17 cellular contexts compared by ENCODE assay signal in the genomic region with DNA sequence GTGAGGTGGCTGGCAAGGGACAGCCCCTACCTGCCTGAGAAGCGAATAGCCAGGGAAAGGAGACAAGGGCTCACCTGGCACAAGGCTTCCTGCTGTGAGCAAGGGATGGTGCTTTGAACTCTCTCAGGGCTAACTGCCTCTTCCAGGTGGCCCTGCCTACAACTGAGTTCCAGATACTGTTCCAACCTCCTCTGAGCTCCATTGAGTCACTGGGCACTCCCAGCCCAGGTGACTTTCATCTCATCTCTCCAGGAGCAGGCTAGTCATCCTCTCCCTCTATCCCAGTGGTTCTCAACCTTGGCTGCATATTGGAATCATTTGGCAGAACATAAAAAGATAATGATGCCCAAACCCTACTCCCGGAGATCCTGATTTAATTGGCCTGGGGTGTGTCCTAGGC.
DNase-seq lines count a peak whose midpoint lies in the region; ATAC-seq and TF ChIP-seq lines count a peak whose summit lies in the region.
"Had no signal": no experiment of that assay in that cellular context is flagged by ENCODE, and none has a peak within 500 bp of the region (broad histone marks: within the 10 kb centered on the region; RNA-seq: fewer than 3 reads in every experiment).

No MANE protein-coding gene starts in this region.

- no peak overlapping the region for H2BK5ac ChIP-seq in trophoblast cell (ENCODE audit: low read depth, low read length, poor library complexity)

- H3K27ac ChIP-seq in RWPE2 (ENCODE audit: poor library complexity, severe bottlenecking) (no peak overlapping the region), foreskin keratinocyte (no peak overlapping the region), trophoblast cell (ENCODE audit: low read depth, low read length) (no peak overlapping the region)

- peaks cover 2% of the 10 kb centered on the region for H3K79me1 ChIP-seq in trophoblast cell (ENCODE audit: low read length)

- no CpG with 5 or more reads among the region's 2 CpGs for WGBS in trophoblast cell (ENCODE audit: extremely low coverage, insufficient coverage, insufficient read length)

- H3K27me3 ChIP-seq in RWPE2 (ENCODE audit: insufficient read depth, poor library complexity, severe bottlenecking) = no peaks in the 10 kb centered on the region
- H3K27me3 ChIP-seq in foreskin keratinocyte = no peaks in the 10 kb centered on the region
- no peaks in the 10 kb centered on the region for H3K27me3 ChIP-seq in trophoblast cell (ENCODE audit: insufficient read depth, low read length)

- H3K23ac ChIP-seq in trophoblast cell (ENCODE audit: low read length) = no peak overlapping the region

- no peak overlapping the region for H4K12ac ChIP-seq in trophoblast cell (ENCODE audit: low read depth, low read length)

- no peak overlapping the region for H2AFZ ChIP-seq in trophoblast cell (ENCODE audit: insufficient read depth, low read length, poor library complexity)
- H2AFZ ChIP-seq: GM23338 had no signal

- H3K4ac ChIP-seq in trophoblast cell (ENCODE audit: low read depth, low read length) = no peak overlapping the region

- H3K4me1 ChIP-seq in RWPE2 (ENCODE audit: insufficient read depth, poor library complexity, severe bottlenecking) (no peaks in the 10 kb centered on the region), foreskin keratinocyte (no peaks in the 10 kb centered on the region), trophoblast cell (ENCODE audit: control insufficient read depth in 1 of 2, insufficient read depth in 2 of 2, low read length in 2 of 2) (peaks cover 0 to 3% of the 10 kb centered on the region in 2 experiments)

- H3K9me3 ChIP-seq in RWPE2 (ENCODE audit: severe bottlenecking) = peaks cover 2% of the 10 kb centered on the region
- H3K9me3 ChIP-seq in trophoblast cell (ENCODE audit: insufficient read depth, low read depth, low read length) = no peaks in the 10 kb centered on the region

- H3K14ac ChIP-seq in trophoblast cell (ENCODE audit: low read length) = no peak overlapping the region

- H3K9ac ChIP-seq in trophoblast cell (ENCODE audit: low read length) = no peak overlapping the region

- H3K79me2 ChIP-seq in trophoblast cell (ENCODE audit: control insufficient read depth, insufficient read depth, low read length, poor library complexity) = no peaks in the 10 kb centered on the region

- no peak overlapping the region for H4K8ac ChIP-seq in trophoblast cell (ENCODE audit: low read depth, low read length)

- H3K36me3 ChIP-seq in RWPE2 (ENCODE audit: low read depth) = no peaks in the 10 kb centered on the region
- H3K36me3 ChIP-seq in trophoblast cell (ENCODE audit: control insufficient read depth in 1 of 2, insufficient read depth in 2 of 2, low read length in 2 of 2) = no peaks in the 10 kb centered on the region

- peak; percentile 71 for ATAC-seq in RWPE2 (ENCODE audit: low read depth)
- peak; percentile 90 for ATAC-seq in foreskin keratinocyte
- no peak for ATAC-seq in omental fat pad (ENCODE audit: low FRiP score)
- no peak for ATAC-seq in HG03196 (IDR thresholded peaks at IDR 0.05; ENCODE audit: unreplicated experiment)
- ATAC-seq: GM23338, HCT116 had no signal

- DNase-seq in RWPE2 (ENCODE audit: low spot score) = no peak
- DNase-seq in epithelial cell of esophagus (ENCODE audit: low read depth) = peak; percentile 36
- peak in 1 of 2 donors; percentile 39 for DNase-seq in foreskin keratinocyte
- peak in 1 of 2 donors; percentile 28 for DNase-seq in trophoblast cell
- DNase-seq in omental fat pad (ENCODE audit: low spot score) = no peak
- DNase-seq in NCI-H1092 (lab: John Stamatoyannopoulos, UW) = no peak
- DNase-seq: C1 segment of cervical spinal cord; Calu3; CD4-positive, alpha-beta memory T cell; COR-L47; DMS53; DMS79 treated with DMSO at 0.1 percent for 48 hours; GF-D8; H9 had no signal

- no peak overlapping the region for H3K4me2 ChIP-seq in trophoblast cell (ENCODE audit: low read length)
- H3K4me2 ChIP-seq: GM23338 had no signal

- TF ChIP-seq CTCF in RWPE2 (IDR thresholded peaks at IDR 0.05; ENCODE audit: poor library complexity, severe bottlenecking) (no peak), epithelial cell of esophagus (IDR thresholded peaks at IDR 0.05; ENCODE audit: insufficient read depth, low read depth, low read length, missing control alignments) (no peak), foreskin keratinocyte (conservative IDR thresholded peaks at IDR 0.05) (no peak), omental fat pad (IDR thresholded peaks at IDR 0.05) (no peak)

- H3K4me3 ChIP-seq in RWPE2 (ENCODE audit: severe bottlenecking) (no peak overlapping the region), epithelial cell of esophagus (ENCODE audit: low read length) (no peak overlapping the region), trophoblast cell (ENCODE audit: low read depth, low read length) (no peak overlapping the region)
- H3K4me3 ChIP-seq: GM23338 had no signal

- peak overlapping the region; percentile 53 for H2BK120ac ChIP-seq in trophoblast cell (ENCODE audit: insufficient read depth, low read length, poor library complexity)

- peak overlapping the region; percentile 35 for H2BK12ac ChIP-seq in trophoblast cell (ENCODE audit: low read length)

- peak overlapping the region; percentile 11 for H4K91ac ChIP-seq in trophoblast cell (ENCODE audit: low read depth, low read length)

- H3K18ac ChIP-seq in trophoblast cell (ENCODE audit: low read length) = no peak overlapping the region

- peak overlapping the region; percentile 42 for H2AK5ac ChIP-seq in trophoblast cell (ENCODE audit: low read length)

Comparison
In these comparisons a context has a peak if more than half of its experiments do, and no peak if none do; other contexts are left out.
1. ATAC-seq: peak in RWPE2 (single experiment) and foreskin keratinocyte (single experiment); none in omental fat pad (single experiment) and HG03196 (single experiment).